Comparison of ENCODE assay signal across 12 cellular contexts in the genomic region with DNA sequence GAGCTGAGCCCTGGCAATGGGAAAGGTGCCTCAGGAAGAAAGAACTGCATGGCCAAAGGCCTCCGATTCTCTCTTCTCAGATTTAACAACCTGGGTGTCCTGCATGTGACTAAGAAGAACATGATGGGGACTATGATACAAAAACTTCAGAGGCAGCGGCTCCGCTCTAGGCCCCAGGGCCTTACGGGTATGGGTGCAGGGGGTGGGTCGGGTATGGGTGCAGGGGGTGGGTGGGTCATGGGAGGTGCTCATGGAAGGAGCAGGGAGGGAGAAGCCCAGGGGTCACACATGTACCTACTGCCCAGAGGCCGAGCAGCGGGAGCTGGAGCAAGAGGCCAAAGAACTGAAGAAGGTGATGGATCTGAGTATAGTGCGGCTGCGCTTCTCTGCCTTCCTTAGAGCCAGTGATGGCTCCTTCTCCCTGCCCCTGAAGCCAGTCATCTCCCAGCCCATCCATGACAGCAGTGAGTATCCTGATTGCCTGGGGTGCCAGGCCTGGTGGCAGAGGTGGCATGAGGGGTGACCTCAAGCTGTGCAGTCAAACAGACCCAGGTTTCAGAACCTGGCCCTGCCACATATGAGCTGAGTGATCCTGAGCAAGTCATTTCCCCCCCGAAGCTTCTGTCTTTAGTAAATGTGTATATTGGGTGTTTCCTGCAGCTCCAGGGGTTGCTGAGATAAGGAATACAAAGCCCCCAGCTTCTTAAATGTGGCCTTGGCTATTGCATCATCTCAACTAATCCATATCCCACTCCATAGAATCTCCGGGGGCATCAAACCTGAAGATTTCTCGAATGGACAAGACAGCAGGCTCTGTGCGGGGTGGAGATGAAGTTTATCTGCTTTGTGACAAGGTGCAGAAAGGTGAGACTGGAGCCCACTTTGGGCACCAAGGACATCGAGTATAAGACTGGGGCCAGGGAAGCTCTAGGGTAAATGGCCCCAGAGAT. TPM values are rescaled to one million over a fixed set of nuclear protein-coding genes. Genes with fewer than 3 reads are reported as not detected.
DNase-seq lines count a peak whose midpoint lies in the region; ATAC-seq and TF ChIP-seq lines count a peak whose summit lies in the region.
"Had no signal": no experiment of that assay in that cellular context is flagged by ENCODE, and none has a peak within 500 bp of the region (broad histone marks: within the 10 kb centered on the region; RNA-seq: fewer than 3 reads in every experiment).

No MANE protein-coding gene starts in this region.

- H3K4me1 ChIP-seq in ACC112 (ENCODE audit: control insufficient read depth, insufficient read depth, low read length, unreplicated experiment) = peaks cover 21% of the 10 kb centered on the region

- no peaks in the 10 kb centered on the region for H3K27me3 ChIP-seq in ACC112 (ENCODE audit: insufficient read depth, low read length)
- no peaks in the 10 kb centered on the region for H3K27me3 ChIP-seq in GM06990 (replicated peaks; ENCODE audit: control insufficient read depth, insufficient read depth, low read length)
- H3K27me3 ChIP-seq: tibial nerve had no signal

- peak overlapping the region; percentile 95; the same call in 1 of the 2 replicates for H3K4me3 ChIP-seq in ACC112 (ENCODE audit: low read depth, low read length)
- peak overlapping the region; percentile 95 for H3K4me3 ChIP-seq in GM06990 (replicated peaks; ENCODE audit: low read depth, low read length)
- H3K4me3 ChIP-seq in coronary artery = no peak overlapping the region

- peak overlapping the region; percentile 93 for H3K27ac Mint-ChIP-seq in activated CD4-positive, alpha-beta memory T cell treated with anti-CD3 and anti-CD28 coated beads, Interleukin-2, amount 10 ng/mL, durations not matched to agents 7 days and 5 days
- peak overlapping the region; percentile 92 to 100 (median 100) for H3K27ac Mint-ChIP-seq in naive B cell

- H3K27ac ChIP-seq in ACC112 (ENCODE audit: low read depth, low read length) (no peak overlapping the region), coronary artery (no peak overlapping the region)

- no peak for DNase-seq in GM06990 (ENCODE audit: extremely low read depth, insufficient read length)
- DNase-seq in activated CD4-positive, alpha-beta memory T cell treated with anti-CD3 and anti-CD28 coated beads, Interleukin-2, amount 10 ng/mL, durations not matched to agents 7 days and 5 days = no peak
- no peak for DNase-seq in naive B cell
- DNase-seq in coronary artery (ENCODE audit: low spot score) = no peak
- no peak for DNase-seq in NCI-H748 (lab: John Stamatoyannopoulos, UW; ENCODE audit: unreplicated experiment)
- DNase-seq in DMS114 treated with DMSO at 0.1 percent for 48 hours (lab: John Stamatoyannopoulos, UW; ENCODE audit: unreplicated experiment) = no peak
- DNase-seq: NCI-H1092 treated with DMSO at 0.1 percent for 48 hours; NK-92 treated with Interleukin-12 subunit alpha and Interleukin-12 subunit beta, amount 100 ng/mL, for 24 hours had no signal

- H3K4me1 Mint-ChIP-seq in activated CD4-positive, alpha-beta memory T cell treated with anti-CD3 and anti-CD28 coated beads, Interleukin-2, amount 10 ng/mL, durations not matched to agents 7 days and 5 days = peaks cover 54% of the 10 kb centered on the region
- peaks cover 38 to 61% (median 60%) of the 10 kb centered on the region in 3 donors for H3K4me1 Mint-ChIP-seq in naive B cell

- POLR2A ChIA-PET in activated CD4-positive, alpha-beta memory T cell treated with anti-CD3 and anti-CD28 coated beads, Interleukin-2, amount 10 ng/mL, durations not matched to agents 7 days and 5 days (lab: Charles Lee) = interaction anchor here (1.2 to 4.1 kb wide), 5 partner anchors 10 to 228 kb away, joined by 3 to 32 read pairs (median 10); a partner anchor contains a TSS

- peaks cover 57% of the 10 kb centered on the region for H3K36me3 Mint-ChIP-seq in activated CD4-positive, alpha-beta memory T cell treated with anti-CD3 and anti-CD28 coated beads, Interleukin-2, amount 10 ng/mL, durations not matched to agents 7 days and 5 days (ENCODE audit: low read depth)
- peaks cover 0 to 8% of the 10 kb centered on the region in 2 donors for H3K36me3 Mint-ChIP-seq in naive B cell

- CTCF ChIA-PET in activated CD4-positive, alpha-beta memory T cell treated with anti-CD3 and anti-CD28 coated beads, Interleukin-2, amount 10 ng/mL, durations not matched to agents 7 days and 5 days (lab: Charles Lee) = interaction anchor here (1.1 to 10.7 kb wide), 7 partner anchors 12 to 228 kb away, joined by 3 to 199 read pairs (median 15); a partner anchor contains a TSS

- peak overlapping the region; percentile 84 for H3K4me3 Mint-ChIP-seq in activated CD4-positive, alpha-beta memory T cell treated with anti-CD3 and anti-CD28 coated beads, Interleukin-2, amount 10 ng/mL, durations not matched to agents 7 days and 5 days
- peak overlapping the region; percentile 59 to 99 (median 98) for H3K4me3 Mint-ChIP-seq in naive B cell

- H3K9me3 Mint-ChIP-seq in activated CD4-positive, alpha-beta memory T cell treated with anti-CD3 and anti-CD28 coated beads, Interleukin-2, amount 10 ng/mL, durations not matched to agents 7 days and 5 days = no peaks in the 10 kb centered on the region
- H3K9me3 Mint-ChIP-seq in naive B cell = no peaks in the 10 kb centered on the region

- no peak overlapping the region for H2AFZ ChIP-seq in ACC112 (ENCODE audit: low read length, unreplicated experiment)

- no peaks in the 10 kb centered on the region for H3K27me3 Mint-ChIP-seq in activated CD4-positive, alpha-beta memory T cell treated with anti-CD3 and anti-CD28 coated beads, Interleukin-2, amount 10 ng/mL, durations not matched to agents 7 days and 5 days
- H3K27me3 Mint-ChIP-seq in naive B cell = no peaks in the 10 kb centered on the region

- ATAC-seq in naive B cell (ENCODE audit: low read depth in 2 of 2) (no peak), GM19397 (IDR thresholded peaks at IDR 0.05; ENCODE audit: unreplicated experiment) (no peak)
- ATAC-seq: left lobe of liver had no signal

- H3K79me2 ChIP-seq in ACC112 (ENCODE audit: control insufficient read depth, insufficient read depth, low read length, unreplicated experiment) = peaks cover 10% of the 10 kb centered on the region

- H3K36me3 ChIP-seq in ACC112 (ENCODE audit: insufficient read depth, low read length) (no peaks in the 10 kb centered on the region), GM06990 (ENCODE audit: control insufficient read depth, insufficient read depth, low read length) (peaks cover 46% of the 10 kb centered on the region)

- no peak for TF ChIP-seq CTCF in GM06990 (IDR thresholded peaks at IDR 0.05; ENCODE audit: insufficient read depth, low read length, poor library complexity, severe bottlenecking)
- no peak for TF ChIP-seq CTCF in coronary artery (IDR thresholded peaks at IDR 0.05)

RNA-seq across cellular contexts. Expression of a gene that starts 2.0 kb away (rescaled TPM):
- 100 to 1,000 TPM; 121 to 122 TPM for total RNA-seq in activated CD4-positive, alpha-beta memory T cell treated with anti-CD3 and anti-CD28 coated beads, Interleukin-2, amount 10 ng/mL, durations not matched to agents 7 days and 5 days
- 10 to 100 TPM; 24.2 to 49.4 (median 34.7) TPM for polyA plus RNA-seq in naive B cell (ENCODE audit: low read depth in 6 of 6)

RNA-seq across cellular contexts. Expression of a gene that starts 21.1 kb away (rescaled TPM):
- 1 to 10 TPM; 1.4 TPM for total RNA-seq in activated CD4-positive, alpha-beta memory T cell treated with anti-CD3 and anti-CD28 coated beads, Interleukin-2, amount 10 ng/mL, durations not matched to agents 7 days and 5 days
- 1 to 10 TPM in 4 of 6 donors, under 1 TPM in 2; 0.66 to 2.3 (median 1.5) TPM for polyA plus RNA-seq in naive B cell (ENCODE audit: low read depth in 6 of 6)

RNA-seq across cellular contexts. Expression of a gene that starts 23.1 kb away (rescaled TPM):
- total RNA-seq in activated CD4-positive, alpha-beta memory T cell treated with anti-CD3 and anti-CD28 coated beads, Interleukin-2, amount 10 ng/mL, durations not matched to agents 7 days and 5 days = 10 to 100 TPM; 13.5 to 14.3 TPM
- 10 to 100 TPM; 15.9 to 24.9 (median 20.9) TPM for polyA plus RNA-seq in naive B cell (ENCODE audit: low read depth in 6 of 6)

RNA-seq across cellular contexts. Expression of a gene that starts 34.9 kb away (rescaled TPM):
- 10 to 100 TPM; 60.9 to 64.5 TPM for total RNA-seq in activated CD4-positive, alpha-beta memory T cell treated with anti-CD3 and anti-CD28 coated beads, Interleukin-2, amount 10 ng/mL, durations not matched to agents 7 days and 5 days
- 10 to 100 TPM; 50.3 to 82.3 (median 59.4) TPM for polyA plus RNA-seq in naive B cell (ENCODE audit: low read depth in 6 of 6)

RNA-seq across cellular contexts. Expression of a gene that starts 53.8 kb away (rescaled TPM):
- under 1 TPM in 1 of 2 experiments, not detected in 1; 0.33 TPM for total RNA-seq in activated CD4-positive, alpha-beta memory T cell treated with anti-CD3 and anti-CD28 coated beads, Interleukin-2, amount 10 ng/mL, durations not matched to agents 7 days and 5 days
- 1 to 10 TPM in 3 of 6 donors, under 1 TPM in 3; 0.29 to 1.9 (median 0.99) TPM for polyA plus RNA-seq in naive B cell (ENCODE audit: low read depth in 6 of 6)
- total RNA-seq: left lobe of liver had no signal
